ENCODE assay signal across 23 cellular contexts in genomic region chr20:58878399-58878798, GRCh38.
DNase-seq lines count a peak whose midpoint lies in the region; ATAC-seq and TF ChIP-seq lines count a peak whose summit lies in the region.
"Had no signal": no experiment of that assay in that cellular context is flagged by ENCODE, and none has a peak within 500 bp of the region (broad histone marks: within the 10 kb centered on the region; RNA-seq: fewer than 3 reads in every experiment).

No MANE protein-coding gene starts in this region.

- H3K9ac ChIP-seq in iPS-18a (ENCODE audit: low read length) = no peak overlapping the region

- no peaks in the 10 kb centered on the region for H3K27me3 ChIP-seq in iPS-18a (ENCODE audit: control insufficient read depth, insufficient read depth, low read length)
- H3K27me3 ChIP-seq: adrenal gland, sigmoid colon had no signal

- peaks cover 6% of the 10 kb centered on the region for H3K36me3 ChIP-seq in iPS-18a (ENCODE audit: control insufficient read depth, low read depth, low read length)
- H3K36me3 ChIP-seq: adrenal gland, sigmoid colon had no signal

- H3K9me3 ChIP-seq in iPS-18a (ENCODE audit: control insufficient read depth, low read depth, low read length) = no peaks in the 10 kb centered on the region
- H3K9me3 ChIP-seq: adrenal gland, sigmoid colon had no signal

- peak overlapping the region; percentile 50 for H3K27ac Mint-ChIP-seq in activated naive CD8-positive, alpha-beta T cell
- H3K27ac Mint-ChIP-seq in activated naive CD8-positive, alpha-beta T cell treated with anti-CD3 and anti-CD28 coated beads, Interleukin-2, amount 50 U/mL, for 24 hours = no peak overlapping the region
- H3K27ac Mint-ChIP-seq: nephron progenitor cell, progenitor cell of endocrine pancreas had no signal

- H3K4me3 Mint-ChIP-seq in activated naive CD8-positive, alpha-beta T cell = no peak overlapping the region
- no peak overlapping the region for H3K4me3 Mint-ChIP-seq in activated naive CD8-positive, alpha-beta T cell treated with anti-CD3 and anti-CD28 coated beads, Interleukin-2, amount 50 U/mL, for 24 hours
- H3K4me3 Mint-ChIP-seq: nephron progenitor cell had no signal

- no peak for ATAC-seq in activated naive CD8-positive, alpha-beta T cell treated with anti-CD3 and anti-CD28 coated beads, Interleukin-2, amount 50 U/mL, for 24 hours
- ATAC-seq in HG03442 (IDR thresholded peaks at IDR 0.05; ENCODE audit: unreplicated experiment) = no peak
- ATAC-seq: foreskin keratinocyte, Right ventricle myocardium inferior had no signal

- DNase-seq in DMS79 treated with DMSO at 0.1 percent for 48 hours (lab: John Stamatoyannopoulos, UW) (peak; percentile 23), DMS79 (lab: John Stamatoyannopoulos, UW) (no peak), foreskin fibroblast (no peak), hypothalamus (lab: John Stamatoyannopoulos, UW) (no peak)
- no peak for DNase-seq in activated naive CD8-positive, alpha-beta T cell treated with anti-CD3 and anti-CD28 coated beads, Interleukin-2, amount 50 U/mL, for 24 hours
- DNase-seq: activated CD4-positive, alpha-beta T cell treated with anti-CD3 and anti-CD28 coated beads, Interleukin-2, amount 50 U/mL, for 1 hour; DND-41; effector CD8-positive, alpha-beta T cell; erythroblast; foreskin keratinocyte; midbrain; NCI-H187; nephron progenitor cell; sigmoid colon; stimulated activated CD8-positive, alpha-beta memory T cell treated with anti-CD3 and anti-CD28 coated beads, Interleukin-4, amount 100 ng/mL, for 48 hours; SW 1271 had no signal

- H3K4me1 ChIP-seq in iPS-18a (ENCODE audit: control insufficient read depth, low read depth, low read length) = peaks cover 50% of the 10 kb centered on the region
- H3K4me1 ChIP-seq: foreskin keratinocyte, sigmoid colon had no signal

- H3K9me3 Mint-ChIP-seq in activated naive CD8-positive, alpha-beta T cell (ENCODE audit: low read depth) = no peaks in the 10 kb centered on the region
- no peaks in the 10 kb centered on the region for H3K9me3 Mint-ChIP-seq in activated naive CD8-positive, alpha-beta T cell treated with anti-CD3 and anti-CD28 coated beads, Interleukin-2, amount 50 U/mL, for 24 hours
- H3K9me3 Mint-ChIP-seq: nephron progenitor cell had no signal

- no peak for TF ChIP-seq CTCF in foreskin fibroblast (IDR thresholded peaks at IDR 0.05; ENCODE audit: low read depth, low read length)

- H3K27me3 Mint-ChIP-seq in activated naive CD8-positive, alpha-beta T cell = no peaks in the 10 kb centered on the region
- no peaks in the 10 kb centered on the region for H3K27me3 Mint-ChIP-seq in activated naive CD8-positive, alpha-beta T cell treated with anti-CD3 and anti-CD28 coated beads, Interleukin-2, amount 50 U/mL, for 24 hours

- H3K36me3 Mint-ChIP-seq in activated naive CD8-positive, alpha-beta T cell = no peaks in the 10 kb centered on the region
- no peaks in the 10 kb centered on the region for H3K36me3 Mint-ChIP-seq in activated naive CD8-positive, alpha-beta T cell treated with anti-CD3 and anti-CD28 coated beads, Interleukin-2, amount 50 U/mL, for 24 hours (ENCODE audit: low read depth)

- H3K4me3 ChIP-seq in iPS-18a (ENCODE audit: low read length) (peak overlapping the region; percentile 13), foreskin fibroblast (ENCODE audit: low read depth in 1 of 2, low read length in 2 of 2) (no peak overlapping the region)
- H3K4me3 ChIP-seq: adrenal gland, sigmoid colon had no signal

- peak overlapping the region; percentile 22 for H3K27ac ChIP-seq in iPS-18a (ENCODE audit: low read length)
- H3K27ac ChIP-seq: 22Rv1, foreskin keratinocyte, sigmoid colon had no signal

- H3K4me1 Mint-ChIP-seq in activated naive CD8-positive, alpha-beta T cell (ENCODE audit: low read depth) = peaks cover 18% of the 10 kb centered on the region
- H3K4me1 Mint-ChIP-seq in activated naive CD8-positive, alpha-beta T cell treated with anti-CD3 and anti-CD28 coated beads, Interleukin-2, amount 50 U/mL, for 24 hours = peaks cover 17% of the 10 kb centered on the region
